ENCODE assay signal across 8 cellular contexts in the genomic region with DNA sequence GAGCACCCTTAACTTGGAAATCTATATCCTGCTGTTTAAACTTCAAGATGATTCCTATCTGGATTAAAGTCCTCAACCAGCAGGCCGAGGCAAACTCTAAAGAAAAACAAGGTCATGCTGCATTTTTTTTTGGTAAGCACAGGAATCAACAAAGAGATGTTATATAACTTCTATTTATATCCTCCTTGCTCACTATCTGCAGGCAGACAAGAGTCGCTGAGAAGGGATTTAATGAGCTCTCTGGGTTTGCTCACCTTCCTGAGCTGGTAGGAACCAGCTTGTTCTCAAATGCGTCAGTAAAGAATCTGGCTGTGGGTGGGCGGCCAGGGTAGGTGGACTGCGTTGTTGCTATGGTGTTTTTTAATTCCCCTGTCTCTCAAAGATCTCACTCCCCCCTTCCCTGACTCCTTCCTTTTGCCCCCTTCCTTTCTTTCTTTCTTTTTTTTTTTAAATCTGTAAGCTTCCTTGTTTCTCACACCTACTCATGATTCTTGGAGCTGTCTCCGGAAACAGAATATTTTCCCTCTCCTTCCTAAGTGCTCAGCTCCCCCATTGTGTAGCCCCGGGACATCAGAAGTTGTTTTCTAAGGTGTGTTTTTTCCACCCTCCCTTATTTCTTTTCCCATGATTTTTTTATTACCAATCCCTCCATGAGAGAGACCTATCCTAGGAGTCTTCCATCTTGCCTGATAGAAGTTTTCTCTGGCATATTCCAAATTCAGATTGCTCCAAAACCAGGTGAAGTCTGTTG.
A peak's percentile ranks its signal among the peaks of the same experiment; 100 is the strongest.
DNase-seq lines count a peak whose midpoint lies in the region; ATAC-seq and TF ChIP-seq lines count a peak whose summit lies in the region.

No MANE protein-coding gene starts in this region.

- no peaks in the 10 kb centered on the region for H3K27me3 ChIP-seq in ascending aorta
- no peaks in the 10 kb centered on the region for H3K27me3 ChIP-seq in kidney epithelial cell (ENCODE audit: control insufficient read depth, insufficient read depth, low read length)
- H3K27me3 ChIP-seq in spleen (replicated peaks in 1 of 7) = no peaks in the 10 kb centered on the region

- DNase-seq in M059J (ENCODE audit: low read depth) (peak; percentile 46), ascending aorta (ENCODE audit: low spot score in 2 of 2) (no peak), kidney epithelial cell (ENCODE audit: low read depth) (no peak), spleen (no peak), NCI-H2196 treated with DMSO at 0.1 percent for 48 hours (lab: John Stamatoyannopoulos, UW; ENCODE audit: unreplicated experiment) (no peak), Kasumi-1 (lab: John Stamatoyannopoulos, UW) (no peak)
- DNase-seq in activated CD8-positive, alpha-beta memory T cell treated with anti-CD3 and anti-CD28 coated beads, Interleukin-2, amount 50 U/mL, for 48 hours = no peak

- H3K4me3 ChIP-seq in ascending aorta (no peak overlapping the region), kidney epithelial cell (ENCODE audit: low read depth, low read length) (peak overlapping the region; percentile 27), spleen (no peak overlapping the region)

- no peak for ATAC-seq in GM19395 (IDR thresholded peaks at IDR 0.05; ENCODE audit: unreplicated experiment)

- H3K9me3 ChIP-seq in ascending aorta (no peaks in the 10 kb centered on the region), spleen (no peaks in the 10 kb centered on the region)

- no peak for TF ChIP-seq POLR2A in spleen (IDR thresholded peaks at IDR 0.05)

- H3K27ac ChIP-seq in ascending aorta (peak overlapping the region; percentile 46 to 49), spleen (peak overlapping the region in 6 of 8 donors; percentile 37 to 76 (median 64))

- 32 to 46% (median 43%) methylated on average over 7 of the region's 7 CpGs for WGBS in spleen, 5 donors

- H3K4me1 ChIP-seq in ascending aorta (peaks cover 7 to 22% of the 10 kb centered on the region in 2 donors), spleen (peaks cover 14 to 70% (median 41%) of the 10 kb centered on the region in 6 donors)

- H3K36me3 ChIP-seq in ascending aorta (no peaks in the 10 kb centered on the region), kidney epithelial cell (ENCODE audit: control insufficient read depth, insufficient read depth, low read length) (no peaks in the 10 kb centered on the region), spleen (peaks cover 0 to 72% (median 8%) of the 10 kb centered on the region in 6 donors)

- intact Hi-C loops in ascending aorta (cut with DNase I) = no loop called here
- intact Hi-C loops in spleen (cut with DNase I; ENCODE audit: low total_unique reads) = no loop called here

- TF ChIP-seq CTCF in ascending aorta (IDR thresholded peaks at IDR 0.05) (no peak), kidney epithelial cell (IDR thresholded peaks at IDR 0.05; ENCODE audit: insufficient read depth, low read length, poor library complexity, severe bottlenecking) (no peak), spleen (IDR thresholded peaks at IDR 0.05 in 8 of 11, conservative IDR thresholded peaks at IDR 0.05 in 3 of 11) (no peak)
